27 cellular contexts compared by ENCODE assay signal in genomic region chr20:50462093-50462685, GRCh38. TPM values are rescaled to one million over a fixed set of nuclear protein-coding genes. Genes with fewer than 3 reads are reported as not detected.
DNase-seq lines count a peak whose midpoint lies in the region; ATAC-seq and TF ChIP-seq lines count a peak whose summit lies in the region.
"Had no signal": no experiment of that assay in that cellular context is flagged by ENCODE, and none has a peak within 500 bp of the region (broad histone marks: within the 10 kb centered on the region; RNA-seq: fewer than 3 reads in every experiment).

No MANE protein-coding gene starts in this region.

- H3K4me1 Mint-ChIP-seq in MCF 10A (ENCODE audit: insufficient read depth, unreplicated experiment) = peaks cover 23% of the 10 kb centered on the region
- H3K4me1 Mint-ChIP-seq in chondrocyte (ENCODE audit: low read depth) = peaks cover 25% of the 10 kb centered on the region
- H3K4me1 Mint-ChIP-seq: activated T-helper 17 cell treated with anti-CD3 and anti-CD28 coated beads, Interleukin-2, amount 50 U/mL, for 72 hours had no signal

- ATAC-seq in HG02798 (IDR thresholded peaks at IDR 0.05; ENCODE audit: poor library complexity, unreplicated experiment) = no peak
- ATAC-seq: activated CD8-positive, alpha-beta memory T cell treated with anti-CD3 and anti-CD28 coated beads, Interleukin-2, amount 10 ng/mL, durations not matched to agents 7 days and 5 days; activated T-helper 17 cell treated with anti-CD3 and anti-CD28 coated beads, Interleukin-2, amount 50 U/mL, for 72 hours had no signal

- H3K27me3 Mint-ChIP-seq in MCF 10A (ENCODE audit: insufficient read depth, unreplicated experiment) (no peaks in the 10 kb centered on the region), chondrocyte (ENCODE audit: low read depth) (no peaks in the 10 kb centered on the region)

- no peak overlapping the region for H3K4me3 Mint-ChIP-seq in MCF 10A (ENCODE audit: unreplicated experiment)
- H3K4me3 Mint-ChIP-seq in chondrocyte (ENCODE audit: unreplicated experiment) = no peak overlapping the region
- H3K4me3 Mint-ChIP-seq: activated CD4-positive, alpha-beta T cell treated with anti-CD3 and anti-CD28 coated beads, Interleukin-2, amount 10 ng/mL, durations not matched to agents 24 days and 14 days; activated CD8-positive, alpha-beta memory T cell treated with anti-CD3 and anti-CD28 coated beads, Interleukin-2, amount 10 ng/mL, durations not matched to agents 7 days and 5 days; activated naive CD8-positive, alpha-beta T cell treated with anti-CD3 and anti-CD28 coated beads for 36 hours; activated T-helper 17 cell treated with anti-CD3 and anti-CD28 coated beads, Interleukin-2, amount 50 U/mL, for 72 hours; CD4-positive, alpha-beta memory T cell had no signal

- H3K4me3 ChIP-seq in breast epithelium (no peak overlapping the region), neutrophil (ENCODE audit: low read depth in 1 of 2, low read length in 1 of 2) (no peak overlapping the region), tibial nerve (no peak overlapping the region)
- H3K4me3 ChIP-seq: colonic mucosa had no signal

- H3K36me3 Mint-ChIP-seq in MCF 10A (ENCODE audit: insufficient read depth, unreplicated experiment) = no peaks in the 10 kb centered on the region
- H3K36me3 Mint-ChIP-seq in chondrocyte (ENCODE audit: low read depth) = no peaks in the 10 kb centered on the region
- H3K36me3 Mint-ChIP-seq: activated CD8-positive, alpha-beta memory T cell treated with anti-CD3 and anti-CD28 coated beads, Interleukin-2, amount 10 ng/mL, durations not matched to agents 7 days and 5 days; activated naive CD8-positive, alpha-beta T cell treated with anti-CD3 and anti-CD28 coated beads for 36 hours; CD4-positive, alpha-beta memory T cell had no signal

- DNase-seq in MCF 10A (ENCODE audit: unreplicated experiment) (no peak), breast epithelium (ENCODE audit: low spot score in 2 of 2) (no peak), chondrocyte (ENCODE audit: low spot score) (no peak), tibial nerve (ENCODE audit: low spot score in 2 of 2) (no peak), globus pallidus (ENCODE audit: low spot score) (no peak)
- DNase-seq in activated naive CD4-positive, alpha-beta T cell treated with anti-CD3 and anti-CD28 coated beads, Interleukin-2, amount 50 U/mL, for 16 hours = no peak
- DNase-seq: activated CD4-positive, alpha-beta T cell treated with anti-CD3 and anti-CD28 coated beads, Interleukin-2, amount 10 ng/mL, durations not matched to agents 24 days and 14 days; activated CD8-positive, alpha-beta memory T cell treated with anti-CD3 and anti-CD28 coated beads, Interleukin-2, amount 10 ng/mL, durations not matched to agents 7 days and 5 days; activated naive CD8-positive, alpha-beta T cell treated with anti-CD3 and anti-CD28 coated beads for 36 hours; AML-193; brain microvascular endothelial cell; CD4-positive, alpha-beta memory T cell; colonic mucosa; effector memory CD4-positive, alpha-beta T cell; erythroblast; HCEC 1CT; mammary epithelial cell; NCI-H1048; NCI-H187 treated with DMSO at 0.1 percent for 48 hours; NCI-H748 treated with DMSO at 0.1 percent for 48 hours; stimulated activated CD4-positive, alpha-beta T cell treated with anti-CD3 and anti-CD28 coated beads, Interleukin-4, amount 100 ng/mL, for 4 hours; stimulated activated naive CD4-positive, alpha-beta T cell had no signal

- no peak for TF ChIP-seq CTCF in MCF 10A (IDR thresholded peaks at IDR 0.05; ENCODE audit: unreplicated experiment)
- TF ChIP-seq CTCF in breast epithelium (IDR thresholded peaks at IDR 0.05) = no peak
- no peak for TF ChIP-seq CTCF in chondrocyte (IDR thresholded peaks at IDR 0.05)
- no peak for TF ChIP-seq CTCF in neutrophil (IDR thresholded peaks at IDR 0.05)
- TF ChIP-seq CTCF in tibial nerve (IDR thresholded peaks at IDR 0.05) = no peak

- peak; percentile 48 to 59 for TF ChIP-seq EP300 in tibial nerve (IDR thresholded peaks at IDR 0.05)

- POLR2A ChIA-PET in MCF 10A (lab: Yijun Ruan, JAX) = interaction anchor here (0.7 to 5.2 kb wide), 19 partner anchors 11 to 276 kb away, joined by 3 to 64 read pairs (median 5); partner anchors contain the start of gene CEBPB

- H3K9me3 Mint-ChIP-seq in MCF 10A (ENCODE audit: unreplicated experiment) (peaks cover 10% of the 10 kb centered on the region), chondrocyte (ENCODE audit: low read depth) (no peaks in the 10 kb centered on the region)
- H3K9me3 Mint-ChIP-seq: activated naive CD8-positive, alpha-beta T cell treated with anti-CD3 and anti-CD28 coated beads for 36 hours; activated T-helper 17 cell treated with anti-CD3 and anti-CD28 coated beads, Interleukin-2, amount 50 U/mL, for 72 hours; CD4-positive, alpha-beta memory T cell had no signal

- no TSS peak for BruUV-seq in MCF 10A (replicated peaks; lab: Mats Ljungman, UMichigan)

- intact Hi-C loops in MCF 10A (cut with micrococcal nuclease) (loop anchor here (5.0 to 10.0 kb wide), 3 partner anchors 60 to 157 kb away; no protein-coding TSS in a partner anchor), breast epithelium (cut with DNase I; ENCODE audit: low total_unique reads) (no loop called here)

- CTCF ChIA-PET in MCF 10A (lab: Yijun Ruan, JAX) = interaction anchor here (0.6 to 10.7 kb wide), 33 partner anchors 9 to 483 kb away, joined by 3 to 295 read pairs (median 4); partner anchors contain the start of gene CEBPB

- peak overlapping the region; percentile 46 for H3K27ac Mint-ChIP-seq in MCF 10A (ENCODE audit: low read depth, unreplicated experiment)
- peak overlapping the region; percentile 23 for H3K27ac Mint-ChIP-seq in chondrocyte (ENCODE audit: unreplicated experiment)
- H3K27ac Mint-ChIP-seq: activated CD4-positive, alpha-beta T cell treated with anti-CD3 and anti-CD28 coated beads, Interleukin-2, amount 10 ng/mL, durations not matched to agents 24 days and 14 days; activated CD8-positive, alpha-beta memory T cell treated with anti-CD3 and anti-CD28 coated beads, Interleukin-2, amount 10 ng/mL, durations not matched to agents 7 days and 5 days; activated naive CD8-positive, alpha-beta T cell treated with anti-CD3 and anti-CD28 coated beads for 36 hours; activated T-helper 17 cell treated with anti-CD3 and anti-CD28 coated beads, Interleukin-2, amount 50 U/mL, for 72 hours; CD4-positive, alpha-beta memory T cell had no signal

- H3K4me1 ChIP-seq in breast epithelium = peaks cover 3 to 9% of the 10 kb centered on the region in 2 donors
- H3K4me1 ChIP-seq in neutrophil (ENCODE audit: control insufficient read depth in 1 of 2, insufficient read depth in 1 of 2, low read depth in 1 of 2, low read length in 1 of 2) = peaks cover 37 to 46% of the 10 kb centered on the region in 2 experiments
- H3K4me1 ChIP-seq in tibial nerve = peaks cover 0 to 26% (median 7%) of the 10 kb centered on the region in 4 donors

- H3K9me3 ChIP-seq in breast epithelium (no peaks in the 10 kb centered on the region), neutrophil (no peaks in the 10 kb centered on the region), tibial nerve (no peaks in the 10 kb centered on the region)
- H3K9me3 ChIP-seq: colonic mucosa had no signal

- no peaks in the 10 kb centered on the region for H3K27me3 ChIP-seq in breast epithelium
- no peaks in the 10 kb centered on the region for H3K27me3 ChIP-seq in neutrophil
- H3K27me3 ChIP-seq in tibial nerve = no peaks in the 10 kb centered on the region
- H3K27me3 ChIP-seq: brain microvascular endothelial cell, colonic mucosa had no signal

- no peaks in the 10 kb centered on the region for H3K36me3 ChIP-seq in breast epithelium
- no peaks in the 10 kb centered on the region for H3K36me3 ChIP-seq in neutrophil
- no peaks in the 10 kb centered on the region for H3K36me3 ChIP-seq in tibial nerve
- H3K36me3 ChIP-seq: brain microvascular endothelial cell, colonic mucosa had no signal

- no peak for TF ChIP-seq POLR2A in breast epithelium (IDR thresholded peaks at IDR 0.05)
- TF ChIP-seq POLR2A in tibial nerve (IDR thresholded peaks at IDR 0.05) = no peak

- WGBS in tibial nerve, 2 donors = 66 to 74% methylated on average over 10 of the region's 10 CpGs

- H3K27ac ChIP-seq in breast epithelium = peak overlapping the region in 1 of 2 donors; percentile 5
- peak overlapping the region; percentile 13 for H3K27ac ChIP-seq in neutrophil
- peak overlapping the region in 3 of 4 donors; percentile 51 to 80 (median 68) for H3K27ac ChIP-seq in tibial nerve
- H3K27ac ChIP-seq: 22Rv1, brain microvascular endothelial cell, colonic mucosa, VCaP had no signal

RNA-seq across cellular contexts. Expression of gene PTPN1, which starts 48.0 kb away (rescaled TPM):
- total RNA-seq in MCF 10A (2022) = 56.4 and 63.0 TPM in 2 replicates
- 10 to 100 TPM; 23.8 to 29.2 (median 28.5) TPM for total RNA-seq in breast epithelium
- total RNA-seq in chondrocyte = 30.3 to 32.4 TPM (median 30.8 TPM) in 3 replicates
- 10 to 100 TPM; 20.7 to 26.7 (median 23.7) TPM for total RNA-seq in tibial nerve
